ENCODE assay signal across 2 cellular contexts in the genomic region with DNA sequence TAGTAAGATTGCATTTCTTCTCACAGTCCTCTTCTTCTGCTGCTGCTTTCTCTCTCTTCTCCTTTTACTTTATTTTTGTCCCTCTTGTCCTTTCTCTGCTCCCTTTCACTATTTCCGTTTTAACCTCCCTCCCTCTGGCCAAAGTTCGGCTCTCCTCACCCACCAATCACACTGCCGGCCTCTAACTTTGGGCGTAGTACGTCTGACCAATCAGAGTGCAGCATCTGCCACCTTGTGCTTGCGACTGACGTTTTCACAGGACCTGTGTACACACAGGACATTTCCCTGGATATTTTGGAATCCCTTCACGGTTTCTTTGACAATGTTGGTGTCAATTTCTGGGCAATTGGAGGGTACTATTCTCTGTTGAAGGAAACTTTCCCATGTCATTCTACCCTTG.
TF ChIP-seq lines count a peak whose summit lies in the region.

No MANE protein-coding gene starts in this region.

TF ChIP-seq in A549, 52 proteins besides CTCF, POLR2A, EP300 and RAD21:
- TF ChIP-seq HDAC2 (IDR thresholded peaks at IDR 0.05) (no peak), GATA3 (IDR thresholded peaks at IDR 0.05; ENCODE audit: borderline replicate concordance) (no peak), POLR2AphosphoS2 (conservative IDR thresholded peaks at IDR 0.05; ENCODE audit: low read length) (no peak), CEBPB (IDR thresholded peaks at IDR 0.05) (no peak), FOXS1 (CRISPR knock-in tag; IDR thresholded peaks at IDR 0.05) (no peak), HOXA7 (CRISPR knock-in tag; IDR thresholded peaks at IDR 0.05) (no peak), MAFK (IDR thresholded peaks at IDR 0.05; ENCODE audit: partially characterized antibody) (no peak)
- TF ChIP-seq, protein P1, sequence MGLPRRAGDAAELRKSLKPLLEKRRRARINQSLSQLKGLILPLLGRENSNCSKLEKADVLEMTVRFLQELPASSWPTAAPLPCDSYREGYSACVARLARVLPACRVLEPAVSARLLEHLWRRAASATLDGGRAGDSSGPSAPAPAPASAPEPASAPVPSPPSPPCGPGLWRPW (IDR thresholded peaks at IDR 0.05), result no peak
- TF ChIP-seq, protein P2, sequence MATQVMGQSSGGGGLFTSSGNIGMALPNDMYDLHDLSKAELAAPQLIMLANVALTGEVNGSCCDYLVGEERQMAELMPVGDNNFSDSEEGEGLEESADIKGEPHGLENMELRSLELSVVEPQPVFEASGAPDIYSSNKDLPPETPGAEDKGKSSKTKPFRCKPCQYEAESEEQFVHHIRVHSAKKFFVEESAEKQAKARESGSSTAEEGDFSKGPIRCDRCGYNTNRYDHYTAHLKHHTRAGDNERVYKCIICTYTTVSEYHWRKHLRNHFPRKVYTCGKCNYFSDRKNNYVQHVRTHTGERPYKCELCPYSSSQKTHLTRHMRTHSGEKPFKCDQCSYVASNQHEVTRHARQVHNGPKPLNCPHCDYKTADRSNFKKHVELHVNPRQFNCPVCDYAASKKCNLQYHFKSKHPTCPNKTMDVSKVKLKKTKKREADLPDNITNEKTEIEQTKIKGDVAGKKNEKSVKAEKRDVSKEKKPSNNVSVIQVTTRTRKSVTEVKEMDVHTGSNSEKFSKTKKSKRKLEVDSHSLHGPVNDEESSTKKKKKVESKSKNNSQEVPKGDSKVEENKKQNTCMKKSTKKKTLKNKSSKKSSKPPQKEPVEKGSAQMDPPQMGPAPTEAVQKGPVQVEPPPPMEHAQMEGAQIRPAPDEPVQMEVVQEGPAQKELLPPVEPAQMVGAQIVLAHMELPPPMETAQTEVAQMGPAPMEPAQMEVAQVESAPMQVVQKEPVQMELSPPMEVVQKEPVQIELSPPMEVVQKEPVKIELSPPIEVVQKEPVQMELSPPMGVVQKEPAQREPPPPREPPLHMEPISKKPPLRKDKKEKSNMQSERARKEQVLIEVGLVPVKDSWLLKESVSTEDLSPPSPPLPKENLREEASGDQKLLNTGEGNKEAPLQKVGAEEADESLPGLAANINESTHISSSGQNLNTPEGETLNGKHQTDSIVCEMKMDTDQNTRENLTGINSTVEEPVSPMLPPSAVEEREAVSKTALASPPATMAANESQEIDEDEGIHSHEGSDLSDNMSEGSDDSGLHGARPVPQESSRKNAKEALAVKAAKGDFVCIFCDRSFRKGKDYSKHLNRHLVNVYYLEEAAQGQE (IDR thresholded peaks at IDR 0.05), result no peak
TF ChIP-seq in A549: peak in this region for 0.

TF ChIP-seq in HCT116, 20 proteins besides CTCF, POLR2A, EP300 and RAD21:
- TF ChIP-seq, protein P3, sequence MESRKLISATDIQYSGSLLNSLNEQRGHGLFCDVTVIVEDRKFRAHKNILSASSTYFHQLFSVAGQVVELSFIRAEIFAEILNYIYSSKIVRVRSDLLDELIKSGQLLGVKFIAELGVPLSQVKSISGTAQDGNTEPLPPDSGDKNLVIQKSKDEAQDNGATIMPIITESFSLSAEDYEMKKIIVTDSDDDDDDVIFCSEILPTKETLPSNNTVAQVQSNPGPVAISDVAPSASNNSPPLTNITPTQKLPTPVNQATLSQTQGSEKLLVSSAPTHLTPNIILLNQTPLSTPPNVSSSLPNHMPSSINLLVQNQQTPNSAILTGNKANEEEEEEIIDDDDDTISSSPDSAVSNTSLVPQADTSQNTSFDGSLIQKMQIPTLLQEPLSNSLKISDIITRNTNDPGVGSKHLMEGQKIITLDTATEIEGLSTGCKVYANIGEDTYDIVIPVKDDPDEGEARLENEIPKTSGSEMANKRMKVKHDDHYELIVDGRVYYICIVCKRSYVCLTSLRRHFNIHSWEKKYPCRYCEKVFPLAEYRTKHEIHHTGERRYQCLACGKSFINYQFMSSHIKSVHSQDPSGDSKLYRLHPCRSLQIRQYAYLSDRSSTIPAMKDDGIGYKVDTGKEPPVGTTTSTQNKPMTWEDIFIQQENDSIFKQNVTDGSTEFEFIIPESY (IDR thresholded peaks at IDR 0.05; ENCODE audit: extremely low read depth, insufficient replicate concordance, low read length), result no peak
- TF ChIP-seq SP1 (IDR thresholded peaks at IDR 0.05; ENCODE audit: low read depth), result no peak
- TF ChIP-seq EZH2phosphoT487 (IDR thresholded peaks at IDR 0.05; ENCODE audit: borderline replicate concordance), result no peak
- TF ChIP-seq, protein P4, sequence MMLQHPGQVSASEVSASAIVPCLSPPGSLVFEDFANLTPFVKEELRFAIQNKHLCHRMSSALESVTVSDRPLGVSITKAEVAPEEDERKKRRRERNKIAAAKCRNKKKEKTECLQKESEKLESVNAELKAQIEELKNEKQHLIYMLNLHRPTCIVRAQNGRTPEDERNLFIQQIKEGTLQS (IDR thresholded peaks at IDR 0.05), result no peak
- no peak for TF ChIP-seq ZNF274 (IDR thresholded peaks at IDR 0.05; ENCODE audit: low read depth, low read length)
- no peak for TF ChIP-seq EGR1 (IDR thresholded peaks at IDR 0.05; ENCODE audit: low read depth)
- TF ChIP-seq POLR2AphosphoS5 (IDR thresholded peaks at IDR 0.05; ENCODE audit: low read depth, low read length), result no peak
- no peak for TF ChIP-seq CBX3 (IDR thresholded peaks at IDR 0.05; ENCODE audit: low read depth)
- no peak for TF ChIP-seq YY1 (IDR thresholded peaks at IDR 0.05; ENCODE audit: extremely low read depth, insufficient replicate concordance, low read depth, low read length)
- TF ChIP-seq SRF (IDR thresholded peaks at IDR 0.05; ENCODE audit: low read depth), result no peak
- TF ChIP-seq SIN3A (IDR thresholded peaks at IDR 0.05; ENCODE audit: low read depth), result no peak
- TF ChIP-seq, protein P2 (IDR thresholded peaks at IDR 0.05; ENCODE audit: low read depth), result no peak
- no peak for TF ChIP-seq ZFX (IDR thresholded peaks at IDR 0.05)
- no peak for TF ChIP-seq CEBPB (IDR thresholded peaks at IDR 0.05; ENCODE audit: low read depth)
- no peak for TF ChIP-seq JUND (IDR thresholded peaks at IDR 0.05)
